1 cellular context compared by ENCODE assay signal in genomic region chr10:61135276-61135721, GRCh38.
TF ChIP-seq lines count a peak whose summit lies in the region.

No MANE protein-coding gene starts in this region.

TF ChIP-seq in GM12878, 131 proteins besides CTCF, POLR2A, EP300 and RAD21 (continued from another document and continues in another):
- TF ChIP-seq, protein P1, sequence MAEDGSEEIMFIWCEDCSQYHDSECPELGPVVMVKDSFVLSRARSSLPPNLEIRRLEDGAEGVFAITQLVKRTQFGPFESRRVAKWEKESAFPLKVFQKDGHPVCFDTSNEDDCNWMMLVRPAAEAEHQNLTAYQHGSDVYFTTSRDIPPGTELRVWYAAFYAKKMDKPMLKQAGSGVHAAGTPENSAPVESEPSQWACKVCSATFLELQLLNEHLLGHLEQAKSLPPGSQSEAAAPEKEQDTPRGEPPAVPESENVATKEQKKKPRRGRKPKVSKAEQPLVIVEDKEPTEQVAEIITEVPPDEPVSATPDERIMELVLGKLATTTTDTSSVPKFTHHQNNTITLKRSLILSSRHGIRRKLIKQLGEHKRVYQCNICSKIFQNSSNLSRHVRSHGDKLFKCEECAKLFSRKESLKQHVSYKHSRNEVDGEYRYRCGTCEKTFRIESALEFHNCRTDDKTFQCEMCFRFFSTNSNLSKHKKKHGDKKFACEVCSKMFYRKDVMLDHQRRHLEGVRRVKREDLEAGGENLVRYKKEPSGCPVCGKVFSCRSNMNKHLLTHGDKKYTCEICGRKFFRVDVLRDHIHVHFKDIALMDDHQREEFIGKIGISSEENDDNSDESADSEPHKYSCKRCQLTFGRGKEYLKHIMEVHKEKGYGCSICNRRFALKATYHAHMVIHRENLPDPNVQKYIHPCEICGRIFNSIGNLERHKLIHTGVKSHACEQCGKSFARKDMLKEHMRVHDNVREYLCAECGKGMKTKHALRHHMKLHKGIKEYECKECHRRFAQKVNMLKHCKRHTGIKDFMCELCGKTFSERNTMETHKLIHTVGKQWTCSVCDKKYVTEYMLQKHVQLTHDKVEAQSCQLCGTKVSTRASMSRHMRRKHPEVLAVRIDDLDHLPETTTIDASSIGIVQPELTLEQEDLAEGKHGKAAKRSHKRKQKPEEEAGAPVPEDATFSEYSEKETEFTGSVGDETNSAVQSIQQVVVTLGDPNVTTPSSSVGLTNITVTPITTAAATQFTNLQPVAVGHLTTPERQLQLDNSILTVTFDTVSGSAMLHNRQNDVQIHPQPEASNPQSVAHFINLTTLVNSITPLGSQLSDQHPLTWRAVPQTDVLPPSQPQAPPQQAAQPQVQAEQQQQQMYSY (CRISPR knock-in tag; IDR thresholded peaks at IDR 0.05) = no peak
- TF ChIP-seq NFXL1 (IDR thresholded peaks at IDR 0.05; ENCODE audit: borderline replicate concordance) (no peak), SPI1 (IDR thresholded peaks at IDR 0.05; ENCODE audit: borderline replicate concordance, insufficient read depth, low read depth, low read length) (no peak), BHLHE40 (IDR thresholded peaks at IDR 0.05; ENCODE audit: borderline replicate concordance in 1 of 2, low read depth in 2 of 2, low read length in 1 of 2) (0 out of 4 replicates have a peak, but pooled peaks have one; percentile 14 to 17), ASH2L (IDR thresholded peaks at IDR 0.05; ENCODE audit: borderline replicate concordance, low read depth) (no peak), RCOR1 (conservative IDR thresholded peaks at IDR 0.05; ENCODE audit: low read depth, low read length) (no peak), SP1 (IDR thresholded peaks at IDR 0.05; ENCODE audit: low read depth, low read length) (no peak), MEF2B (IDR thresholded peaks at IDR 0.05; ENCODE audit: partially characterized antibody, poor library complexity, severe bottlenecking) (no peak), NFIC (IDR thresholded peaks at IDR 0.05; ENCODE audit: low read depth, low read length) (no peak), GABPA (IDR thresholded peaks at IDR 0.05; ENCODE audit: low read depth) (no peak), PAX5 (IDR thresholded peaks at IDR 0.05; ENCODE audit: borderline replicate concordance, low read depth, low read length) (peak; percentile 64; the same call in 1 of the 2 replicates), SRF (IDR thresholded peaks at IDR 0.05; ENCODE audit: low read depth in 2 of 2, low read length in 2 of 2) (no peak), CBX5 (IDR thresholded peaks at IDR 0.05; ENCODE audit: low read depth) (no peak), PKNOX1 (IDR thresholded peaks at IDR 0.05) (no peak), SIN3A (IDR thresholded peaks at IDR 0.05; ENCODE audit: low read depth, low read length) (no peak), STAT3 (IDR thresholded peaks at IDR 0.05; ENCODE audit: low read depth, low read length) (no peak), IRF4 (IDR thresholded peaks at IDR 0.05; ENCODE audit: low read depth, low read length) (no peak), MTA3 (IDR thresholded peaks at IDR 0.05; ENCODE audit: borderline replicate concordance, low read length) (no peak), BCLAF1 (IDR thresholded peaks at IDR 0.05) (no peak), SUPT20H (IDR thresholded peaks at IDR 0.05; ENCODE audit: borderline replicate concordance, control insufficient read depth, low read depth, low read length) (no peak), RUNX3 (IDR thresholded peaks at IDR 0.05; ENCODE audit: low read length) (0 out of 2 replicates have a peak, but pooled peaks have one; percentile 28), JUNB (IDR thresholded peaks at IDR 0.05) (no peak; the same call in 1 of the 2 replicates), HDAC6 (IDR thresholded peaks at IDR 0.05; ENCODE audit: unreplicated experiment) (no peak), ZNF622 (IDR thresholded peaks at IDR 0.05) (no peak), TARDBP (IDR thresholded peaks at IDR 0.05; ENCODE audit: borderline replicate concordance) (no peak), IKZF2 (IDR thresholded peaks at IDR 0.05) (peak; percentile 37 to 42; a peak in 2 of 4 replicates), YY1 (IDR thresholded peaks at IDR 0.05; ENCODE audit: low read depth, low read length) (no peak), TCF3 (IDR thresholded peaks at IDR 0.05; ENCODE audit: borderline replicate concordance, insufficient read depth, low read depth, low read length) (no peak), HDAC2 (IDR thresholded peaks at IDR 0.05) (no peak), STAT1 (conservative IDR thresholded peaks at IDR 0.05) (no peak), WRNIP1 (IDR thresholded peaks at IDR 0.05; ENCODE audit: borderline replicate concordance, low read depth, low read length) (no peak), ZBED1 (IDR thresholded peaks at IDR 0.05; ENCODE audit: borderline replicate concordance) (no peak), KDM1A (IDR thresholded peaks at IDR 0.05; ENCODE audit: borderline replicate concordance) (no peak), CREM (IDR thresholded peaks at IDR 0.05; ENCODE audit: low read depth) (no peak), SMAD1 (IDR thresholded peaks at IDR 0.05; ENCODE audit: low read depth, partially characterized antibody) (no peak), E2F4 (IDR thresholded peaks at IDR 0.05; ENCODE audit: low read depth, low read length) (no peak), POU2F2 (IDR thresholded peaks at IDR 0.05; ENCODE audit: borderline replicate concordance, low read depth, low read length) (peak; percentile 91; the same call in 1 of the 3 replicates), MAX (IDR thresholded peaks at IDR 0.05; ENCODE audit: low read depth, low read length) (no peak), FOS (IDR thresholded peaks at IDR 0.05; ENCODE audit: borderline replicate concordance, extremely low read depth, insufficient read length) (no peak), USF1 (IDR thresholded peaks at IDR 0.05; ENCODE audit: borderline replicate concordance, extremely low read length, insufficient read depth, low read depth, low read length) (no peak), CREB1 (IDR thresholded peaks at IDR 0.05; ENCODE audit: low read depth) (no peak), TCF12 (IDR thresholded peaks at IDR 0.05; ENCODE audit: low read depth, low read length) (no peak), SMARCA5 (IDR thresholded peaks at IDR 0.05) (no peak)
- TF ChIP-seq, protein P2, sequence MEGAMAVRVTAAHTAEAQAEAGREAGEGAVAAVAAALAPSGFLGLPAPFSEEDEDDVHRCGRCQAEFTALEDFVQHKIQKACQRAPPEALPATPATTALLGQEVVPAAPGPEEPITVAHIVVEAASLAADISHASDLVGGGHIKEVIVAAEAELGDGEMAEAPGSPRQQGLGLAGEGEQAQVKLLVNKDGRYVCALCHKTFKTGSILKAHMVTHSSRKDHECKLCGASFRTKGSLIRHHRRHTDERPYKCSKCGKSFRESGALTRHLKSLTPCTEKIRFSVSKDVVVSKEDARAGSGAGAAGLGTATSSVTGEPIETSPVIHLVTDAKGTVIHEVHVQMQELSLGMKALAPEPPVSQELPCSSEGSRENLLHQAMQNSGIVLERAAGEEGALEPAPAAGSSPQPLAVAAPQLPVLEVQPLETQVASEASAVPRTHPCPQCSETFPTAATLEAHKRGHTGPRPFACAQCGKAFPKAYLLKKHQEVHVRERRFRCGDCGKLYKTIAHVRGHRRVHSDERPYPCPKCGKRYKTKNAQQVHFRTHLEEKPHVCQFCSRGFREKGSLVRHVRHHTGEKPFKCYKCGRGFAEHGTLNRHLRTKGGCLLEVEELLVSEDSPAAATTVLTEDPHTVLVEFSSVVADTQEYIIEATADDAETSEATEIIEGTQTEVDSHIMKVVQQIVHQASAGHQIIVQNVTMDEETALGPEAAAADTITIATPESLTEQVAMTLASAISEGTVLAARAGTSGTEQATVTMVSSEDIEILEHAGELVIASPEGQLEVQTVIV (IDR thresholded peaks at IDR 0.05; ENCODE audit: borderline replicate concordance, partially characterized antibody) = no peak
- TF ChIP-seq, protein P3, sequence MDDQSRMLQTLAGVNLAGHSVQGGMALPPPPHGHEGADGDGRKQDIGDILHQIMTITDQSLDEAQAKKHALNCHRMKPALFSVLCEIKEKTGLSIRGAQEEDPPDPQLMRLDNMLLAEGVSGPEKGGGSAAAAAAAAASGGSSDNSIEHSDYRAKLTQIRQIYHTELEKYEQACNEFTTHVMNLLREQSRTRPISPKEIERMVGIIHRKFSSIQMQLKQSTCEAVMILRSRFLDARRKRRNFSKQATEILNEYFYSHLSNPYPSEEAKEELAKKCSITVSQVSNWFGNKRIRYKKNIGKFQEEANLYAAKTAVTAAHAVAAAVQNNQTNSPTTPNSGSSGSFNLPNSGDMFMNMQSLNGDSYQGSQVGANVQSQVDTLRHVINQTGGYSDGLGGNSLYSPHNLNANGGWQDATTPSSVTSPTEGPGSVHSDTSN (IDR thresholded peaks at IDR 0.05; ENCODE audit: insufficient replicate concordance, low read depth, low read length) = no peak
- TF ChIP-seq, protein P4, sequence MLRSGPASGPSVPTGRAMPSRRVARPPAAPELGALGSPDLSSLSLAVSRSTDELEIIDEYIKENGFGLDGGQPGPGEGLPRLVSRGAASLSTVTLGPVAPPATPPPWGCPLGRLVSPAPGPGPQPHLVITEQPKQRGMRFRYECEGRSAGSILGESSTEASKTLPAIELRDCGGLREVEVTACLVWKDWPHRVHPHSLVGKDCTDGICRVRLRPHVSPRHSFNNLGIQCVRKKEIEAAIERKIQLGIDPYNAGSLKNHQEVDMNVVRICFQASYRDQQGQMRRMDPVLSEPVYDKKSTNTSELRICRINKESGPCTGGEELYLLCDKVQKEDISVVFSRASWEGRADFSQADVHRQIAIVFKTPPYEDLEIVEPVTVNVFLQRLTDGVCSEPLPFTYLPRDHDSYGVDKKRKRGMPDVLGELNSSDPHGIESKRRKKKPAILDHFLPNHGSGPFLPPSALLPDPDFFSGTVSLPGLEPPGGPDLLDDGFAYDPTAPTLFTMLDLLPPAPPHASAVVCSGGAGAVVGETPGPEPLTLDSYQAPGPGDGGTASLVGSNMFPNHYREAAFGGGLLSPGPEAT (IDR thresholded peaks at IDR 0.05; ENCODE audit: low read depth) = peak; percentile 89
- TF ChIP-seq, protein P5, sequence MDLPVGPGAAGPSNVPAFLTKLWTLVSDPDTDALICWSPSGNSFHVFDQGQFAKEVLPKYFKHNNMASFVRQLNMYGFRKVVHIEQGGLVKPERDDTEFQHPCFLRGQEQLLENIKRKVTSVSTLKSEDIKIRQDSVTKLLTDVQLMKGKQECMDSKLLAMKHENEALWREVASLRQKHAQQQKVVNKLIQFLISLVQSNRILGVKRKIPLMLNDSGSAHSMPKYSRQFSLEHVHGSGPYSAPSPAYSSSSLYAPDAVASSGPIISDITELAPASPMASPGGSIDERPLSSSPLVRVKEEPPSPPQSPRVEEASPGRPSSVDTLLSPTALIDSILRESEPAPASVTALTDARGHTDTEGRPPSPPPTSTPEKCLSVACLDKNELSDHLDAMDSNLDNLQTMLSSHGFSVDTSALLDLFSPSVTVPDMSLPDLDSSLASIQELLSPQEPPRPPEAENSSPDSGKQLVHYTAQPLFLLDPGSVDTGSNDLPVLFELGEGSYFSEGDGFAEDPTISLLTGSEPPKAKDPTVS (IDR thresholded peaks at IDR 0.05; ENCODE audit: low read depth, low read length) = no peak
- TF ChIP-seq, protein P6, sequence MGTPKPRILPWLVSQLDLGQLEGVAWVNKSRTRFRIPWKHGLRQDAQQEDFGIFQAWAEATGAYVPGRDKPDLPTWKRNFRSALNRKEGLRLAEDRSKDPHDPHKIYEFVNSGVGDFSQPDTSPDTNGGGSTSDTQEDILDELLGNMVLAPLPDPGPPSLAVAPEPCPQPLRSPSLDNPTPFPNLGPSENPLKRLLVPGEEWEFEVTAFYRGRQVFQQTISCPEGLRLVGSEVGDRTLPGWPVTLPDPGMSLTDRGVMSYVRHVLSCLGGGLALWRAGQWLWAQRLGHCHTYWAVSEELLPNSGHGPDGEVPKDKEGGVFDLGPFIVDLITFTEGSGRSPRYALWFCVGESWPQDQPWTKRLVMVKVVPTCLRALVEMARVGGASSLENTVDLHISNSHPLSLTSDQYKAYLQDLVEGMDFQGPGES (IDR thresholded peaks at IDR 0.05) = no peak
